ENCODE assay signal across 8 cellular contexts in genomic region chr12:25810683-25811082, GRCh38.
"Had no signal": no experiment of that assay in that cellular context is flagged by ENCODE, and none has a peak within 500 bp of the region (broad histone marks: within the 10 kb centered on the region; RNA-seq: fewer than 3 reads in every experiment).

No MANE protein-coding gene starts in this region.

- H3K27ac Mint-ChIP-seq: H9, IgD-negative memory B cell had no signal

- FAIRE-seq: HepG2 had no signal

- H3K27ac ChIP-seq: GM23248, KMS-11 had no signal

- DNase-seq: GM23248, GOT3, H9, HCEC 1CT, KBM-7 had no signal

- H3K4me1 Mint-ChIP-seq: H9 had no signal

- H3K36me3 Mint-ChIP-seq: IgD-negative memory B cell had no signal

- H3K4me3 ChIP-seq: GM23248 had no signal

- H3K4me3 Mint-ChIP-seq: H9 had no signal

- H3K9ac ChIP-seq: GM23248, KMS-11 had no signal
